Comparison of ENCODE assay signal across 31 cellular contexts in the genomic region with DNA sequence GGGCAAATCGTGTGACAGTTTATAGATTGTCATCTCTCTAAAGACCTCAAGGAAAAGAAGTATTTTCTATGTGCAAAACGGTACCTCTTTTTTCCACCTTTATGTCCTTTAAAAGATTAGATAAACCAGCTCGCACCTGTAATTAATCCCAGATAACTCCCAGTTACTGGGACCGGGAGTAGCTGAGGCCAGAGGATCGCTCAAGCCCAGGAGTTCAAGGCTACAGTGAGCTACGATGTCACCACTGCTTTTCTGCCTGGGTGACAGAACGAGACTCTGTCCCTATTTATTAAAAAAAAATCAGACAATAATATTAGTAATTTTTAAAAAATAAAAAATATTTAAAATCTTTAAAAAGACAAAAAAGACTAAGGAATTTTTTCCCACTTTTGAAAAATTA.
"Had no signal": no experiment of that assay in that cellular context is flagged by ENCODE, and none has a peak within 500 bp of the region (broad histone marks: within the 10 kb centered on the region; RNA-seq: fewer than 3 reads in every experiment).

No MANE protein-coding gene starts in this region.

- H3K4me2 ChIP-seq: neural progenitor cell, smooth muscle cell had no signal

- H3K9ac ChIP-seq: neural progenitor cell, parathyroid adenoma had no signal

- H3K36me3 ChIP-seq: neural progenitor cell, ovary, sigmoid colon, spleen, stomach, thoracic aorta, thyroid gland, tibial nerve, upper lobe of left lung, vagina had no signal

- H3K4me3 ChIP-seq: neural progenitor cell, ovary, psoas muscle, right lobe of liver, sigmoid colon, smooth muscle cell, spleen, stomach, thoracic aorta, thyroid gland, tibial nerve, upper lobe of left lung, vagina had no signal

- H3K27ac ChIP-seq: neural progenitor cell, ovary, parathyroid adenoma, psoas muscle, right lobe of liver, sigmoid colon, spleen, stomach, thoracic aorta, thyroid gland, tibial nerve, upper lobe of left lung, vagina had no signal

- H3K27me3 Mint-ChIP-seq: progenitor cell of endocrine pancreas; stimulated activated naive B cell treated with anti-CD40 and anti-IgM and Interleukin-4, amounts not matched to agents 10 μg/mL and 1 μg/mL and 100 μg/mL, for 72 hours had no signal

- H2AFZ ChIP-seq: neural progenitor cell, parathyroid adenoma had no signal

- H3K36me3 Mint-ChIP-seq: naive thymus-derived CD4-positive, alpha-beta T cell; natural killer cell; neural progenitor cell; stimulated activated effector memory CD8-positive, alpha-beta T cell treated with anti-CD3 and anti-CD28 coated beads, Interleukin-12 subunit alpha, Interleukin-12 subunit beta, amount 100 ng/mL, for 72 hours; stimulated activated naive B cell treated with anti-CD40 and anti-IgM and Interleukin-4, amounts not matched to agents 10 μg/mL and 1 μg/mL and 100 μg/mL, for 72 hours had no signal

- H3K9me3 Mint-ChIP-seq: natural killer cell; nephron; neural progenitor cell; stimulated activated effector memory CD8-positive, alpha-beta T cell treated with anti-CD3 and anti-CD28 coated beads, Interleukin-12 subunit alpha, Interleukin-12 subunit beta, amount 100 ng/mL, for 72 hours; stimulated activated naive B cell treated with anti-CD40 and anti-IgM and Interleukin-4, amounts not matched to agents 10 μg/mL and 1 μg/mL and 100 μg/mL, for 72 hours; stimulated activated naive CD8-positive, alpha-beta T cell treated with anti-CD3 and anti-CD28 coated beads, Interleukin-15, Interleukin-2, amounts not matched to agents 100 ng/mL and 50 ng/mL, for 24 hours had no signal

- H3K4me3 Mint-ChIP-seq: naive thymus-derived CD4-positive, alpha-beta T cell; natural killer cell; nephron; neural progenitor cell; stimulated activated effector memory CD8-positive, alpha-beta T cell treated with anti-CD3 and anti-CD28 coated beads, Interleukin-12 subunit alpha, Interleukin-12 subunit beta, amount 100 ng/mL, for 72 hours; stimulated activated naive B cell treated with anti-CD40 and anti-IgM and Interleukin-4, amounts not matched to agents 10 μg/mL and 1 μg/mL and 100 μg/mL, for 72 hours; stimulated activated naive CD8-positive, alpha-beta T cell treated with anti-CD3 and anti-CD28 coated beads, Interleukin-15, Interleukin-2, amounts not matched to agents 100 ng/mL and 50 ng/mL, for 24 hours had no signal

- H3K27ac Mint-ChIP-seq: naive thymus-derived CD4-positive, alpha-beta T cell; natural killer cell; nephron; neural progenitor cell; progenitor cell of endocrine pancreas; stimulated activated effector memory CD8-positive, alpha-beta T cell treated with anti-CD3 and anti-CD28 coated beads, Interleukin-12 subunit alpha, Interleukin-12 subunit beta, amount 100 ng/mL, for 72 hours; stimulated activated naive B cell treated with anti-CD40 and anti-IgM and Interleukin-4, amounts not matched to agents 10 μg/mL and 1 μg/mL and 100 μg/mL, for 72 hours; stimulated activated naive CD8-positive, alpha-beta T cell treated with anti-CD3 and anti-CD28 coated beads, Interleukin-15, Interleukin-2, amounts not matched to agents 100 ng/mL and 50 ng/mL, for 24 hours had no signal

- FAIRE-seq: urothelium cell line had no signal

- H3K4me1 Mint-ChIP-seq: natural killer cell; nephron; stimulated activated effector memory CD8-positive, alpha-beta T cell treated with anti-CD3 and anti-CD28 coated beads, Interleukin-12 subunit alpha, Interleukin-12 subunit beta, amount 100 ng/mL, for 72 hours had no signal

- DNase-seq: naive thymus-derived CD4-positive, alpha-beta T cell; natural killer cell; occipital lobe; ovary; posterior cingulate gyrus; psoas muscle; right cardiac atrium; right lobe of liver; sigmoid colon; spleen; stimulated activated CD4-positive, alpha-beta T cell treated with anti-CD3 and anti-CD28 coated beads, Interleukin-15, amount 100 ng/mL, for 24 hours; stimulated activated CD4-positive, alpha-beta T cell treated with anti-CD3 and anti-CD28 coated beads, Interleukin-2, amount 100 ng/mL, for 24 hours; stimulated activated CD4-positive, alpha-beta T cell treated with anti-CD3 and anti-CD28 coated beads, Interleukin-2, amount 100 ng/mL, for 48 hours; stimulated activated CD4-positive, alpha-beta T cell treated with anti-CD3 and anti-CD28 coated beads, Interleukin-4, amount 100 ng/mL, for 24 hours; stimulated activated naive B cell treated with anti-CD40 and anti-IgM and Interleukin-4, amounts not matched to agents 10 μg/mL and 1 μg/mL and 100 μg/mL, for 72 hours; stimulated activated naive CD4-positive, alpha-beta T cell treated with Interleukin-2 at 50 U/mL for 16 hours; stomach; thyroid gland; trophoblast cell; upper lobe of left lung had no signal

- H3K9me3 ChIP-seq: ovary, psoas muscle, right lobe of liver, sigmoid colon, spleen, stomach, thoracic aorta, thyroid gland, tibial nerve, upper lobe of left lung, vagina had no signal

- ATAC-seq: naive thymus-derived CD4-positive, alpha-beta T cell; natural killer cell; psoas muscle; right cardiac atrium; stimulated activated effector memory CD8-positive, alpha-beta T cell treated with anti-CD3 and anti-CD28 coated beads, Interleukin-12 subunit alpha, Interleukin-12 subunit beta, amount 100 ng/mL, for 72 hours; stimulated activated naive B cell treated with anti-CD40 and anti-IgM and Interleukin-4, amounts not matched to agents 10 μg/mL and 1 μg/mL and 100 μg/mL, for 72 hours had no signal

- H3K4me1 ChIP-seq: parathyroid adenoma, psoas muscle, sigmoid colon, spleen, stomach, thyroid gland, tibial nerve, upper lobe of left lung, vagina had no signal

- H3K27me3 ChIP-seq: neural progenitor cell, ovary, right lobe of liver, sigmoid colon, spleen, stomach, thyroid gland, tibial nerve, upper lobe of left lung, vagina had no signal
